1 cellular context compared by ENCODE assay signal in genomic region chr2:112667540-112667939, GRCh38.
A peak's percentile ranks its signal among the peaks of the same experiment; 100 is the strongest.
TF ChIP-seq lines count a peak whose summit lies in the region.

No MANE protein-coding gene starts in this region.

TF ChIP-seq in K562, 482 proteins besides CTCF, POLR2A, EP300 and RAD21 (continued from another document):
- TF ChIP-seq, protein P1, sequence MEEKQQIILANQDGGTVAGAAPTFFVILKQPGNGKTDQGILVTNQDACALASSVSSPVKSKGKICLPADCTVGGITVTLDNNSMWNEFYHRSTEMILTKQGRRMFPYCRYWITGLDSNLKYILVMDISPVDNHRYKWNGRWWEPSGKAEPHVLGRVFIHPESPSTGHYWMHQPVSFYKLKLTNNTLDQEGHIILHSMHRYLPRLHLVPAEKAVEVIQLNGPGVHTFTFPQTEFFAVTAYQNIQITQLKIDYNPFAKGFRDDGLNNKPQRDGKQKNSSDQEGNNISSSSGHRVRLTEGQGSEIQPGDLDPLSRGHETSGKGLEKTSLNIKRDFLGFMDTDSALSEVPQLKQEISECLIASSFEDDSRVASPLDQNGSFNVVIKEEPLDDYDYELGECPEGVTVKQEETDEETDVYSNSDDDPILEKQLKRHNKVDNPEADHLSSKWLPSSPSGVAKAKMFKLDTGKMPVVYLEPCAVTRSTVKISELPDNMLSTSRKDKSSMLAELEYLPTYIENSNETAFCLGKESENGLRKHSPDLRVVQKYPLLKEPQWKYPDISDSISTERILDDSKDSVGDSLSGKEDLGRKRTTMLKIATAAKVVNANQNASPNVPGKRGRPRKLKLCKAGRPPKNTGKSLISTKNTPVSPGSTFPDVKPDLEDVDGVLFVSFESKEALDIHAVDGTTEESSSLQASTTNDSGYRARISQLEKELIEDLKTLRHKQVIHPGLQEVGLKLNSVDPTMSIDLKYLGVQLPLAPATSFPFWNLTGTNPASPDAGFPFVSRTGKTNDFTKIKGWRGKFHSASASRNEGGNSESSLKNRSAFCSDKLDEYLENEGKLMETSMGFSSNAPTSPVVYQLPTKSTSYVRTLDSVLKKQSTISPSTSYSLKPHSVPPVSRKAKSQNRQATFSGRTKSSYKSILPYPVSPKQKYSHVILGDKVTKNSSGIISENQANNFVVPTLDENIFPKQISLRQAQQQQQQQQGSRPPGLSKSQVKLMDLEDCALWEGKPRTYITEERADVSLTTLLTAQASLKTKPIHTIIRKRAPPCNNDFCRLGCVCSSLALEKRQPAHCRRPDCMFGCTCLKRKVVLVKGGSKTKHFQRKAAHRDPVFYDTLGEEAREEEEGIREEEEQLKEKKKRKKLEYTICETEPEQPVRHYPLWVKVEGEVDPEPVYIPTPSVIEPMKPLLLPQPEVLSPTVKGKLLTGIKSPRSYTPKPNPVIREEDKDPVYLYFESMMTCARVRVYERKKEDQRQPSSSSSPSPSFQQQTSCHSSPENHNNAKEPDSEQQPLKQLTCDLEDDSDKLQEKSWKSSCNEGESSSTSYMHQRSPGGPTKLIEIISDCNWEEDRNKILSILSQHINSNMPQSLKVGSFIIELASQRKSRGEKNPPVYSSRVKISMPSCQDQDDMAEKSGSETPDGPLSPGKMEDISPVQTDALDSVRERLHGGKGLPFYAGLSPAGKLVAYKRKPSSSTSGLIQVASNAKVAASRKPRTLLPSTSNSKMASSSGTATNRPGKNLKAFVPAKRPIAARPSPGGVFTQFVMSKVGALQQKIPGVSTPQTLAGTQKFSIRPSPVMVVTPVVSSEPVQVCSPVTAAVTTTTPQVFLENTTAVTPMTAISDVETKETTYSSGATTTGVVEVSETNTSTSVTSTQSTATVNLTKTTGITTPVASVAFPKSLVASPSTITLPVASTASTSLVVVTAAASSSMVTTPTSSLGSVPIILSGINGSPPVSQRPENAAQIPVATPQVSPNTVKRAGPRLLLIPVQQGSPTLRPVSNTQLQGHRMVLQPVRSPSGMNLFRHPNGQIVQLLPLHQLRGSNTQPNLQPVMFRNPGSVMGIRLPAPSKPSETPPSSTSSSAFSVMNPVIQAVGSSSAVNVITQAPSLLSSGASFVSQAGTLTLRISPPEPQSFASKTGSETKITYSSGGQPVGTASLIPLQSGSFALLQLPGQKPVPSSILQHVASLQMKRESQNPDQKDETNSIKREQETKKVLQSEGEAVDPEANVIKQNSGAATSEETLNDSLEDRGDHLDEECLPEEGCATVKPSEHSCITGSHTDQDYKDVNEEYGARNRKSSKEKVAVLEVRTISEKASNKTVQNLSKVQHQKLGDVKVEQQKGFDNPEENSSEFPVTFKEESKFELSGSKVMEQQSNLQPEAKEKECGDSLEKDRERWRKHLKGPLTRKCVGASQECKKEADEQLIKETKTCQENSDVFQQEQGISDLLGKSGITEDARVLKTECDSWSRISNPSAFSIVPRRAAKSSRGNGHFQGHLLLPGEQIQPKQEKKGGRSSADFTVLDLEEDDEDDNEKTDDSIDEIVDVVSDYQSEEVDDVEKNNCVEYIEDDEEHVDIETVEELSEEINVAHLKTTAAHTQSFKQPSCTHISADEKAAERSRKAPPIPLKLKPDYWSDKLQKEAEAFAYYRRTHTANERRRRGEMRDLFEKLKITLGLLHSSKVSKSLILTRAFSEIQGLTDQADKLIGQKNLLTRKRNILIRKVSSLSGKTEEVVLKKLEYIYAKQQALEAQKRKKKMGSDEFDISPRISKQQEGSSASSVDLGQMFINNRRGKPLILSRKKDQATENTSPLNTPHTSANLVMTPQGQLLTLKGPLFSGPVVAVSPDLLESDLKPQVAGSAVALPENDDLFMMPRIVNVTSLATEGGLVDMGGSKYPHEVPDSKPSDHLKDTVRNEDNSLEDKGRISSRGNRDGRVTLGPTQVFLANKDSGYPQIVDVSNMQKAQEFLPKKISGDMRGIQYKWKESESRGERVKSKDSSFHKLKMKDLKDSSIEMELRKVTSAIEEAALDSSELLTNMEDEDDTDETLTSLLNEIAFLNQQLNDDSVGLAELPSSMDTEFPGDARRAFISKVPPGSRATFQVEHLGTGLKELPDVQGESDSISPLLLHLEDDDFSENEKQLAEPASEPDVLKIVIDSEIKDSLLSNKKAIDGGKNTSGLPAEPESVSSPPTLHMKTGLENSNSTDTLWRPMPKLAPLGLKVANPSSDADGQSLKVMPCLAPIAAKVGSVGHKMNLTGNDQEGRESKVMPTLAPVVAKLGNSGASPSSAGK (IDR thresholded peaks at IDR 0.05): peak; percentile 31; the same call in 1 of the 2 replicates
- TF ChIP-seq KDM1A (IDR thresholded peaks at IDR 0.05) (peak in 1 of 2 experiments; percentile 52; a peak in 3 of 4 replicates), NCOA6 (IDR thresholded peaks at IDR 0.05) (0 out of 2 replicates have a peak, but pooled peaks have one; percentile 13), EP400 (IDR thresholded peaks at IDR 0.05) (0 out of 2 replicates have a peak, but pooled peaks have one; percentile 6), CBFA2T3 (IDR thresholded peaks at IDR 0.05) (peak; percentile 34; the same call in 1 of the 2 replicates), NCOR1 (IDR thresholded peaks at IDR 0.05) (peak; percentile 13; the same call in 1 of the 2 replicates)
